ENCODE assay signal across 12 cellular contexts in genomic region chr15:70356062-70356860, GRCh38.
"Had no signal": no experiment of that assay in that cellular context is flagged by ENCODE, and none has a peak within 500 bp of the region (broad histone marks: within the 10 kb centered on the region; RNA-seq: fewer than 3 reads in every experiment).

No MANE protein-coding gene starts in this region.

- H3K4me3 Mint-ChIP-seq: activated naive CD8-positive, alpha-beta T cell treated with anti-CD3 and anti-CD28 coated beads for 36 hours; nephron progenitor cell; stimulated activated effector memory CD8-positive, alpha-beta T cell treated with anti-CD3 and anti-CD28 coated beads, Interleukin-12 subunit alpha, Interleukin-12 subunit beta, amount 100 ng/mL, for 72 hours; T-helper 17 cell; WTC11 had no signal

- ATAC-seq: stimulated activated effector memory CD8-positive, alpha-beta T cell treated with anti-CD3 and anti-CD28 coated beads, Interleukin-12 subunit alpha, Interleukin-12 subunit beta, amount 100 ng/mL, for 72 hours; T-helper 17 cell had no signal

- H3K36me3 Mint-ChIP-seq: activated naive CD8-positive, alpha-beta T cell treated with anti-CD3 and anti-CD28 coated beads for 36 hours; stimulated activated effector memory CD8-positive, alpha-beta T cell treated with anti-CD3 and anti-CD28 coated beads, Interleukin-12 subunit alpha, Interleukin-12 subunit beta, amount 100 ng/mL, for 72 hours; WTC11 had no signal

- H3K27ac Mint-ChIP-seq: activated naive CD8-positive, alpha-beta T cell treated with anti-CD3 and anti-CD28 coated beads for 36 hours; nephron progenitor cell; stimulated activated effector memory CD8-positive, alpha-beta T cell treated with anti-CD3 and anti-CD28 coated beads, Interleukin-12 subunit alpha, Interleukin-12 subunit beta, amount 100 ng/mL, for 72 hours; T-helper 17 cell; WTC11 had no signal

- H3K27me3 Mint-ChIP-seq: activated naive CD8-positive, alpha-beta T cell treated with anti-CD3 and anti-CD28 coated beads for 36 hours had no signal

- H3K9me3 Mint-ChIP-seq: activated naive CD8-positive, alpha-beta T cell treated with anti-CD3 and anti-CD28 coated beads for 36 hours; nephron progenitor cell; stimulated activated effector memory CD8-positive, alpha-beta T cell treated with anti-CD3 and anti-CD28 coated beads, Interleukin-12 subunit alpha, Interleukin-12 subunit beta, amount 100 ng/mL, for 72 hours; WTC11 had no signal

- H3K4me1 Mint-ChIP-seq: activated naive CD8-positive, alpha-beta T cell treated with anti-CD3 and anti-CD28 coated beads for 36 hours; stimulated activated effector memory CD8-positive, alpha-beta T cell treated with anti-CD3 and anti-CD28 coated beads, Interleukin-12 subunit alpha, Interleukin-12 subunit beta, amount 100 ng/mL, for 72 hours; WTC11 had no signal

- DNase-seq: activated CD4-positive, alpha-beta T cell treated with anti-CD3 and anti-CD28 coated beads for 48 hours; activated gamma-delta T cell; activated naive CD8-positive, alpha-beta T cell treated with anti-CD3 and anti-CD28 coated beads for 36 hours; activated T-cell treated with anti-CD3 and anti-CD28 coated beads, Interleukin-2, amount 50 U/mL, for 48 hours; anterior cingulate cortex; effector CD4-positive, alpha-beta T cell; foreskin melanocyte; left ventricle myocardium inferior; nephron progenitor cell; T-helper 17 cell had no signal
